Comparison of ENCODE assay signal across 20 cellular contexts in genomic region chr11:1504164-1504563, GRCh38. TPM values are rescaled to one million over a fixed set of nuclear protein-coding genes. Genes with fewer than 3 reads are reported as not detected.
A peak's percentile ranks its signal among the peaks of the same experiment; 100 is the strongest.
DNase-seq lines count a peak whose midpoint lies in the region; ATAC-seq and TF ChIP-seq lines count a peak whose summit lies in the region.
"Had no signal": no experiment of that assay in that cellular context is flagged by ENCODE, and none has a peak within 500 bp of the region (broad histone marks: within the 10 kb centered on the region; RNA-seq: fewer than 3 reads in every experiment).

No MANE protein-coding gene starts in this region.

- no peak overlapping the region for H4K5ac ChIP-seq in IMR-90 (ENCODE audit: low read depth, low read length)

- no peak overlapping the region for H3K4ac ChIP-seq in IMR-90 (ENCODE audit: low read depth, low read length)

- no peak overlapping the region for H3K56ac ChIP-seq in IMR-90 (ENCODE audit: extremely low read depth, insufficient read depth, low read length)

- H3K9ac ChIP-seq in IMR-90 (ENCODE audit: low read depth, low read length) = no peak overlapping the region
- no peak overlapping the region for H3K9ac ChIP-seq in muscle layer of colon (ENCODE audit: low read length)

- H3K27me3 ChIP-seq in IMR-90 (ENCODE audit: control insufficient read depth, insufficient read depth, low read length) = no peaks in the 10 kb centered on the region
- no peaks in the 10 kb centered on the region for H3K27me3 ChIP-seq in muscle layer of colon (ENCODE audit: control insufficient read depth in 1 of 2, insufficient read depth in 2 of 2, low read length in 2 of 2)
- H3K27me3 ChIP-seq in thoracic aorta (replicated peaks; ENCODE audit: insufficient read depth) = no peaks in the 10 kb centered on the region
- H3K27me3 ChIP-seq in body of pancreas = no peaks in the 10 kb centered on the region
- H3K27me3 ChIP-seq: esophagus squamous epithelium, left lung had no signal

- dilution Hi-C loops in IMR-90 (cut with HindIII; ENCODE audit: low sequenced_read_pairs, unreplicated experiment) = no loop called here

- H3K4me1 ChIP-seq in IMR-90 (ENCODE audit: control insufficient read depth, insufficient read depth, low read length) (no peaks in the 10 kb centered on the region; the same call in 1 of the 2 replicates), muscle layer of colon (ENCODE audit: insufficient read depth, low read length) (peaks cover 57% of the 10 kb centered on the region), thoracic aorta (ENCODE audit: control insufficient read depth in 1 of 2, low read depth in 2 of 2) (peaks cover 47 to 80% of the 10 kb centered on the region in 2 donors), body of pancreas (peaks cover 21% of the 10 kb centered on the region)

- no peak overlapping the region for H2BK15ac ChIP-seq in IMR-90 (ENCODE audit: low read depth, low read length)

- H3K4me3 Mint-ChIP-seq in chondrocyte (ENCODE audit: unreplicated experiment) = no peak overlapping the region
- H3K4me3 Mint-ChIP-seq in activated T-helper 1 cell treated with anti-CD3 and anti-CD28 coated beads, Interleukin-12 subunit alpha, Interleukin-12 subunit beta, Interleukin-2, Interleukin-4 antibody, amounts not matched to agents 30 ng/mL and 10 ng/mL and 1 ng/mL, durations not matched to agents 14 hours and 24 hours and 36 hours = no peak overlapping the region
- H3K4me3 Mint-ChIP-seq: activated CD4-positive, alpha-beta T cell treated with anti-CD3 and anti-CD28 coated beads for 36 hours; naive B cell had no signal

- no peak overlapping the region for H2BK120ac ChIP-seq in IMR-90 (ENCODE audit: low read depth, low read length)

- no peak overlapping the region for H4K8ac ChIP-seq in IMR-90 (ENCODE audit: low read depth in 2 of 2, low read length in 2 of 2)

- TF ChIP-seq CTCF in IMR-90 (conservative IDR thresholded peaks at IDR 0.05; ENCODE audit: low read depth, low read length) = no peak
- TF ChIP-seq CTCF in chondrocyte (IDR thresholded peaks at IDR 0.05) = no peak
- no peak for TF ChIP-seq CTCF in thoracic aorta (IDR thresholded peaks at IDR 0.05)
- no peak for TF ChIP-seq CTCF in body of pancreas (IDR thresholded peaks at IDR 0.05)

- ATAC-seq in IMR-90 (ENCODE audit: low read depth) (no peak), thoracic aorta (ENCODE audit: insufficient number of reproducible peaks, low FRiP score, low read depth) (no peak), body of pancreas (no peak)
- ATAC-seq: activated CD4-positive, alpha-beta T cell treated with anti-CD3 and anti-CD28 coated beads for 36 hours; PC-3 had no signal

- BruUV-seq in IMR-90 (replicated peaks; lab: Mats Ljungman, UMichigan) = no TSS peak

- in situ Hi-C loops in IMR-90 (cut with MboI; ENCODE audit: low sequenced_read_pairs) = loop anchor here (25.0 kb wide), 1 partner anchor 292 kb away; the partner anchor contains the start of gene MUC5B

- H2AK9ac ChIP-seq in IMR-90 (replicated peaks; ENCODE audit: low read depth, low read length, poor library complexity) = no peak overlapping the region

- H3K27ac Mint-ChIP-seq in chondrocyte (ENCODE audit: unreplicated experiment) = no peak overlapping the region
- H3K27ac Mint-ChIP-seq in activated T-helper 1 cell treated with anti-CD3 and anti-CD28 coated beads, Interleukin-12 subunit alpha, Interleukin-12 subunit beta, Interleukin-2, Interleukin-4 antibody, amounts not matched to agents 30 ng/mL and 10 ng/mL and 1 ng/mL, durations not matched to agents 14 hours and 24 hours and 36 hours = no peak overlapping the region
- H3K27ac Mint-ChIP-seq: activated CD4-positive, alpha-beta T cell treated with anti-CD3 and anti-CD28 coated beads for 36 hours had no signal

- peaks cover 5% of the 10 kb centered on the region for H3K9me1 ChIP-seq in IMR-90 (ENCODE audit: insufficient read depth, low read length)

- H3K9me3 Mint-ChIP-seq in chondrocyte (ENCODE audit: low read depth) = no peaks in the 10 kb centered on the region
- no peaks in the 10 kb centered on the region for H3K9me3 Mint-ChIP-seq in activated T-helper 1 cell treated with anti-CD3 and anti-CD28 coated beads, Interleukin-12 subunit alpha, Interleukin-12 subunit beta, Interleukin-2, Interleukin-4 antibody, amounts not matched to agents 30 ng/mL and 10 ng/mL and 1 ng/mL, durations not matched to agents 14 hours and 24 hours and 36 hours

- H3K79me1 ChIP-seq in IMR-90 (ENCODE audit: low read depth in 1 of 2, low read length in 2 of 2) = peaks cover 20 to 79% of the 10 kb centered on the region in 2 experiments

- no peak overlapping the region for H2BK20ac ChIP-seq in IMR-90 (ENCODE audit: low read depth, low read length)

- H2AK5ac ChIP-seq in IMR-90 (ENCODE audit: low read depth, low read length) = no peak overlapping the region

- no peak overlapping the region for H3K4me2 ChIP-seq in IMR-90 (ENCODE audit: low read depth, low read length)
- H3K4me2 ChIP-seq: smooth muscle cell had no signal

- H3K27ac ChIP-seq in IMR-90 (ENCODE audit: insufficient read depth, low read length) (no peak overlapping the region), muscle layer of colon (ENCODE audit: low read depth, low read length) (peak overlapping the region; percentile 61), thoracic aorta (peak overlapping the region; percentile 38 to 42), body of pancreas (no peak overlapping the region)
- H3K27ac ChIP-seq: left lung had no signal

- TF ChIP-seq POLR2A in IMR-90 (IDR thresholded peaks at IDR 0.05; ENCODE audit: low read depth, low read length) (no peak), body of pancreas (IDR thresholded peaks at IDR 0.05) (no peak)

- no peak overlapping the region for H4K91ac ChIP-seq in IMR-90 (ENCODE audit: insufficient read depth, low read depth, low read length)

- peaks cover 1% of the 10 kb centered on the region for H3K36me3 Mint-ChIP-seq in chondrocyte (ENCODE audit: low read depth)
- H3K36me3 Mint-ChIP-seq in activated T-helper 1 cell treated with anti-CD3 and anti-CD28 coated beads, Interleukin-12 subunit alpha, Interleukin-12 subunit beta, Interleukin-2, Interleukin-4 antibody, amounts not matched to agents 30 ng/mL and 10 ng/mL and 1 ng/mL, durations not matched to agents 14 hours and 24 hours and 36 hours (ENCODE audit: low read depth) = peaks cover 13% of the 10 kb centered on the region

- peaks cover 4% of the 10 kb centered on the region for H3K36me3 ChIP-seq in IMR-90 (ENCODE audit: control insufficient read depth, insufficient read depth, low read length)
- no peaks in the 10 kb centered on the region for H3K36me3 ChIP-seq in muscle layer of colon (ENCODE audit: insufficient read depth, low read length)
- no peaks in the 10 kb centered on the region for H3K36me3 ChIP-seq in thoracic aorta
- no peaks in the 10 kb centered on the region for H3K36me3 ChIP-seq in body of pancreas (replicated peaks in 1 of 2; ENCODE audit: insufficient read depth in 1 of 2, low read depth in 2 of 2)

- POLR2A ChIA-PET in IMR-90 (lab: Charles Lee; ENCODE audit: unreplicated experiment) = no interaction called here

- H3K14ac ChIP-seq in IMR-90 (replicated peaks; ENCODE audit: low read depth, low read length) = no peak overlapping the region

- peaks cover 39% of the 10 kb centered on the region for H3K4me1 Mint-ChIP-seq in chondrocyte (ENCODE audit: low read depth)
- no peaks in the 10 kb centered on the region for H3K4me1 Mint-ChIP-seq in activated T-helper 1 cell treated with anti-CD3 and anti-CD28 coated beads, Interleukin-12 subunit alpha, Interleukin-12 subunit beta, Interleukin-2, Interleukin-4 antibody, amounts not matched to agents 30 ng/mL and 10 ng/mL and 1 ng/mL, durations not matched to agents 14 hours and 24 hours and 36 hours (ENCODE audit: low read depth)

- no peak overlapping the region for H2BK5ac ChIP-seq in IMR-90 (ENCODE audit: low read depth, low read length, poor library complexity, severe bottlenecking)

- H3K4me3 ChIP-seq in IMR-90 (ENCODE audit: insufficient read depth, low read depth, low read length) (no peak overlapping the region), muscle layer of colon (ENCODE audit: low read depth in 1 of 2, low read length in 2 of 2) (no peak overlapping the region), thoracic aorta (no peak overlapping the region), body of pancreas (no peak overlapping the region)
- H3K4me3 ChIP-seq: esophagus squamous epithelium, left lung, smooth muscle cell had no signal

- no peak overlapping the region for H3K18ac ChIP-seq in IMR-90 (ENCODE audit: low read depth, low read length)

- H3K23ac ChIP-seq in IMR-90 (ENCODE audit: low read depth, low read length) = no peak overlapping the region

- H3K9me3 ChIP-seq in IMR-90 (ENCODE audit: control insufficient read depth, insufficient read depth, low read length) (no peaks in the 10 kb centered on the region), muscle layer of colon (ENCODE audit: low read length) (no peaks in the 10 kb centered on the region), thoracic aorta (no peaks in the 10 kb centered on the region), body of pancreas (no peaks in the 10 kb centered on the region)
- H3K9me3 ChIP-seq: esophagus squamous epithelium, left lung had no signal

- no peak overlapping the region for H2AFZ ChIP-seq in IMR-90 (replicated peaks; ENCODE audit: low read length, poor library complexity)

- DNase-seq in IMR-90 (no peak), chondrocyte (ENCODE audit: low spot score) (peak; percentile 64), thoracic aorta (ENCODE audit: low spot score) (no peak), NCI-H69 (lab: John Stamatoyannopoulos, UW) (no peak), body of pancreas (no peak)
- no peak for DNase-seq in activated T-helper 1 cell treated with anti-CD3 and anti-CD28 coated beads, Interleukin-12 subunit alpha, Interleukin-12 subunit beta, Interleukin-2, Interleukin-4 antibody, amounts not matched to agents 30 ng/mL and 10 ng/mL and 1 ng/mL, durations not matched to agents 14 hours and 24 hours and 36 hours (ENCODE audit: low spot score)
- DNase-seq: activated CD4-positive, alpha-beta T cell treated with anti-CD3 and anti-CD28 coated beads for 36 hours; activated T-cell treated with anti-CD3 and anti-CD28 coated beads, Interleukin-2, amount 50 U/mL, for 1 hour; Calu3; cortex of kidney; esophagus squamous epithelium; naive B cell; NCI-H1694 treated with DMSO at 0.1 percent for 48 hours; NCI-H524 treated with DMSO at 0.1 percent for 48 hours; NK-92 treated with Interleukin-12 subunit alpha and Interleukin-12 subunit beta, amount 100 ng/mL, for 24 hours; PC-3; stimulated activated CD4-positive, alpha-beta T cell treated with anti-CD3 and anti-CD28 coated beads, Interleukin-1b, Interleukin-23, amount 100 ng/mL, for 48 hours had no signal

- CTCF ChIA-PET in IMR-90 (lab: Yijun Ruan, JAX) = no interaction called here

- WGBS in IMR-90 (ENCODE audit: extremely low coverage in 2 of 2, insufficient read length in 1 of 2), 2 experiments = 80% methylated on average over 7 of the region's 9 CpGs; no CpG with 5 or more reads in 1 of the 2 experiments
- 64 to 71% methylated on average over 5 to 9 of the region's 9 CpGs for WGBS in body of pancreas, 2 donors

- peaks cover 88% of the 10 kb centered on the region for H4K20me1 ChIP-seq in IMR-90 (ENCODE audit: insufficient read depth, low read length)

- H3K27me3 Mint-ChIP-seq in chondrocyte (ENCODE audit: low read depth) = no peaks in the 10 kb centered on the region
- H3K27me3 Mint-ChIP-seq in activated T-helper 1 cell treated with anti-CD3 and anti-CD28 coated beads, Interleukin-12 subunit alpha, Interleukin-12 subunit beta, Interleukin-2, Interleukin-4 antibody, amounts not matched to agents 30 ng/mL and 10 ng/mL and 1 ng/mL, durations not matched to agents 14 hours and 24 hours and 36 hours (ENCODE audit: insufficient read depth) = no peaks in the 10 kb centered on the region
- H3K27me3 Mint-ChIP-seq: activated CD4-positive, alpha-beta T cell treated with anti-CD3 and anti-CD28 coated beads for 36 hours; naive B cell had no signal

- intact Hi-C loops in IMR-90 (cut with micrococcal nuclease) = no loop called here
- intact Hi-C loops in body of pancreas (cut with DNase I) = no loop called here
- intact Hi-C loops in activated T-helper 1 cell treated with anti-CD3 and anti-CD28 coated beads, Interleukin-12 subunit alpha, Interleukin-12 subunit beta, Interleukin-2, Interleukin-4 antibody, amounts not matched to agents 30 ng/mL and 10 ng/mL and 1 ng/mL, durations not matched to agents 14 hours and 24 hours and 36 hours (cut with micrococcal nuclease) = no loop called here

- no peak for TF ChIP-seq RAD21 in IMR-90 (IDR thresholded peaks at IDR 0.05; ENCODE audit: low read length)

RNA-seq across cellular contexts. Expression of gene MOB2, which starts 17.6 kb away (rescaled TPM):
- total RNA-seq in IMR-90 (2012; rRNA removed) (21.4 and 23.7 TPM in 2 replicates), chondrocyte (24.9 to 28.0 TPM (median 26.9 TPM) in 3 replicates), thoracic aorta (10 to 100 TPM; 31.4 to 87.7 TPM), body of pancreas (10 to 100 TPM; 11.4 to 31.3 TPM)
- polyA plus RNA-seq in IMR-90 (2012; rRNA removed) = 36.2 and 40.7 TPM in 2 replicates
- 18.3 and 31.6 TPM in 2 replicates for polyA plus RNA-seq in IMR-90 (2012; cell fraction: cytosol; rRNA removed)
- 48.7 and 84.0 TPM in 2 replicates for polyA plus RNA-seq in IMR-90 (2012; cell fraction: nucleus; rRNA removed; ENCODE audit: low replicate concordance)
- 22.6 and 27.5 TPM in 2 replicates for total RNA-seq in activated T-helper 1 cell treated with anti-CD3 and anti-CD28 coated beads, Interleukin-12 subunit alpha, Interleukin-12 subunit beta, Interleukin-2, Interleukin-4 antibody, amounts not matched to agents 30 ng/mL and 10 ng/mL and 1 ng/mL, durations not matched to agents 14 hours and 24 hours and 36 hours

Comparison
In these comparisons a context has a peak if more than half of its experiments do, and no peak if none do; other contexts are left out.
1. H3K27ac ChIP-seq: peak in muscle layer of colon (single experiment) and thoracic aorta (2 of 2); none in IMR-90 (single experiment) and body of pancreas (0 of 4).